In the genomic region with DNA sequence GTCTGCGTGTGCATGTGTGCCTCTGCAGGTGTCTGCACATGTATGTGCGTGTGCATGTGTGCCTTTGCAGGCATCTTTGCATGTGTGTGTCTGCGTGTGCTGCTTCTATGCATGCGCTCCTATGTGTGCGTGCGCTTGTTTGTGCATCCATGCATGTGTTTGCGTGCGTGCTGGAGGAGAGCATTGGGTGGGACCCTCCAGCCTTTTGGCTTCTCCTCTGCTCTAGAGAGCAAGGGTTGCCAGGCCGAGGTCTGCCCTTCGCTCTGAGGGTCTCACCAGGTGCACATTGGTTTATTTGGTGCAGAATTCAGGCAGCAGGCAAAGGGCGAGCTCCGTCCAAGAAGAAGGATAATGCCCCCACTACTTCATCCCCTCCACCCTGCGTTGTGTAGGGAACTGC, we compare ENCODE assay signal across 11 cellular contexts. TPM values are rescaled to one million over a fixed set of nuclear protein-coding genes. Genes with fewer than 3 reads are reported as not detected.
DNase-seq lines count a peak whose midpoint lies in the region; ATAC-seq and TF ChIP-seq lines count a peak whose summit lies in the region.
"Had no signal": no experiment of that assay in that cellular context is flagged by ENCODE, and none has a peak within 500 bp of the region (broad histone marks: within the 10 kb centered on the region; RNA-seq: fewer than 3 reads in every experiment).

No MANE protein-coding gene starts in this region.

- H4K20me1 ChIP-seq in PC-3 (ENCODE audit: low read length): no peaks in the 10 kb centered on the region

- intact Hi-C loops in PC-3 (cut with micrococcal nuclease): no loop called here

- no peaks in the 10 kb centered on the region for H3K36me3 ChIP-seq in CD8-positive, alpha-beta memory T cell (ENCODE audit: insufficient read depth, low read length)
- no peaks in the 10 kb centered on the region; the same call in 1 of the 2 replicates for H3K36me3 ChIP-seq in PC-3 (ENCODE audit: low read depth, low read length)
- H3K36me3 ChIP-seq: transverse colon had no signal

- H3F3A ChIP-seq in PC-3 (ENCODE audit: low read length, unreplicated experiment): no peaks in the 10 kb centered on the region

- H3K4me3 Mint-ChIP-seq in CD8-positive, alpha-beta memory T cell: peak overlapping the region; percentile 86 to 90 (median 88)
- H3K4me3 Mint-ChIP-seq in progenitor cell of endocrine pancreas (ENCODE audit: low read depth): peak overlapping the region; percentile 84

- H3K79me2 ChIP-seq in PC-3 (ENCODE audit: low read length): no peaks in the 10 kb centered on the region

- TF ChIP-seq CTCF in PC-3 (conservative IDR thresholded peaks at IDR 0.05; ENCODE audit: low read depth, low read length) (no peak), epithelial cell of proximal tubule (conservative IDR thresholded peaks at IDR 0.05; ENCODE audit: low read depth, low read length) (no peak), progenitor cell of endocrine pancreas (IDR thresholded peaks at IDR 0.05; ENCODE audit: unreplicated experiment) (no peak)

- no peak overlapping the region for H3K9ac ChIP-seq in PC-3 (ENCODE audit: low read length)

- peaks cover 0 to 3% of the 10 kb centered on the region in 2 donors for H3K27me3 Mint-ChIP-seq in CD8-positive, alpha-beta memory T cell
- peaks cover 32% of the 10 kb centered on the region for H3K27me3 Mint-ChIP-seq in progenitor cell of endocrine pancreas

- H3K9me3 ChIP-seq in CD8-positive, alpha-beta memory T cell (ENCODE audit: low read length): no peaks in the 10 kb centered on the region
- no peaks in the 10 kb centered on the region for H3K9me3 ChIP-seq in PC-3 (ENCODE audit: low read length)

- CTCF ChIA-PET in CD8-positive, alpha-beta memory T cell (lab: Charles Lee): no interaction called here
- CTCF ChIA-PET in PC-3 (lab: Charles Lee): no interaction called here

- BruUV-seq in PC-3 (replicated peaks; lab: Mats Ljungman, UMichigan): no TSS peak

- no peak for DNase-seq in CD8-positive, alpha-beta memory T cell
- DNase-seq in PC-3 (no peak), epithelial cell of proximal tubule (ENCODE audit: low read depth) (no peak), progenitor cell of endocrine pancreas (ENCODE audit: low spot score, unreplicated experiment) (no peak), RPMI8226 (no peak), NCI-H128 (lab: John Stamatoyannopoulos, UW; ENCODE audit: unreplicated experiment) (no peak)
- DNase-seq in stimulated activated CD4-positive, alpha-beta T cell treated with anti-CD3 and anti-CD28 coated beads, Interleukin-12 subunit alpha, Interleukin-12 subunit beta, amount 100 ng/mL, for 4 hours: no peak
- DNase-seq: aorta, T-helper 9 cell, transverse colon had no signal

- H3K9me3 Mint-ChIP-seq in CD8-positive, alpha-beta memory T cell: peaks cover 1 to 7% (median 4%) of the 10 kb centered on the region in 5 donors
- peaks cover 3% of the 10 kb centered on the region for H3K9me3 Mint-ChIP-seq in progenitor cell of endocrine pancreas (ENCODE audit: low read depth)

- peak overlapping the region in 5 of 8 donors; percentile 4 to 92 (median 77) for H3K27ac Mint-ChIP-seq in CD8-positive, alpha-beta memory T cell
- H3K27ac Mint-ChIP-seq in progenitor cell of endocrine pancreas: no peak overlapping the region

- no peak overlapping the region for H2AFZ ChIP-seq in PC-3 (ENCODE audit: low read length)

- peaks cover 4 to 15% (median 6%) of the 10 kb centered on the region in 3 donors for H3K4me1 Mint-ChIP-seq in CD8-positive, alpha-beta memory T cell
- peaks cover 2% of the 10 kb centered on the region for H3K4me1 Mint-ChIP-seq in progenitor cell of endocrine pancreas (ENCODE audit: low read depth)

- peaks cover 2 to 4% (median 4%) of the 10 kb centered on the region in 3 donors for H3K36me3 Mint-ChIP-seq in CD8-positive, alpha-beta memory T cell
- peaks cover 8% of the 10 kb centered on the region for H3K36me3 Mint-ChIP-seq in progenitor cell of endocrine pancreas (ENCODE audit: insufficient read depth)

- H3K4me1 ChIP-seq in CD8-positive, alpha-beta memory T cell (ENCODE audit: insufficient read depth, low read length): peaks cover 10% of the 10 kb centered on the region
- peaks cover 5% of the 10 kb centered on the region; the same call in 1 of the 2 replicates for H3K4me1 ChIP-seq in PC-3 (ENCODE audit: insufficient read depth, low read length)

- POLR2A ChIA-PET in CD8-positive, alpha-beta memory T cell (lab: Charles Lee): no interaction called here
- POLR2A ChIA-PET in PC-3 (lab: Charles Lee; ENCODE audit: unreplicated experiment): no interaction called here

- no peaks in the 10 kb centered on the region for H3K9me2 ChIP-seq in PC-3 (replicated peaks; ENCODE audit: low read length)

- no peak overlapping the region for H3K27ac ChIP-seq in CD8-positive, alpha-beta memory T cell (ENCODE audit: low read depth, low read length)
- no peak overlapping the region for H3K27ac ChIP-seq in PC-3 (ENCODE audit: low read length)

- H3K27me3 ChIP-seq in CD8-positive, alpha-beta memory T cell (ENCODE audit: insufficient read depth, low read length, poor library complexity, severe bottlenecking): no peaks in the 10 kb centered on the region
- no peaks in the 10 kb centered on the region for H3K27me3 ChIP-seq in PC-3 (ENCODE audit: low read length)
- H3K27me3 ChIP-seq: transverse colon had no signal

- ATAC-seq in PC-3 (no peak), HG02981 (IDR thresholded peaks at IDR 0.05; ENCODE audit: unreplicated experiment) (no peak)

- peak overlapping the region; percentile 99 for H3K4me2 ChIP-seq in PC-3 (ENCODE audit: low read length)

- peak overlapping the region; percentile 67 for H3K4me3 ChIP-seq in CD8-positive, alpha-beta memory T cell (ENCODE audit: low read length)
- H3K4me3 ChIP-seq in PC-3 (ENCODE audit: low read length) (peak overlapping the region; percentile 88; the same call in 1 of the 2 replicates), epithelial cell of proximal tubule (ENCODE audit: low read depth, low read length) (peak overlapping the region; percentile 69)

RNA-seq across cellular contexts. Expression of a gene that starts 1.1 kb away (rescaled TPM):
- total RNA-seq in CD8-positive, alpha-beta memory T cell: 1 to 10 TPM; 3.2 to 4.0 TPM
- 4.3 TPM for polyA plus RNA-seq in CD8-positive, alpha-beta memory T cell
- total RNA-seq in PC-3 (2014; rRNA removed) (16.5 and 22.4 TPM in 2 replicates), epithelial cell of proximal tubule (4.1 and 7.8 TPM in 2 replicates), progenitor cell of endocrine pancreas (13.3 and 14.3 TPM in 2 replicates)

RNA-seq across cellular contexts. Expression of a gene that starts 17.0 kb away (rescaled TPM):
- total RNA-seq in CD8-positive, alpha-beta memory T cell: 10 to 100 TPM; 39.0 to 39.9 TPM
- 20.7 TPM for polyA plus RNA-seq in CD8-positive, alpha-beta memory T cell
- 32.9 and 37.4 TPM in 2 replicates for total RNA-seq in PC-3 (2014; rRNA removed)
- 25.4 and 32.4 TPM in 2 replicates for total RNA-seq in epithelial cell of proximal tubule
- 31.8 and 34.2 TPM in 2 replicates for total RNA-seq in progenitor cell of endocrine pancreas

RNA-seq across cellular contexts. Expression of a gene that starts 35.9 kb away (rescaled TPM):
- total RNA-seq in CD8-positive, alpha-beta memory T cell: 1 to 10 TPM; 1.3 to 2.3 TPM
- polyA plus RNA-seq in CD8-positive, alpha-beta memory T cell: 0.79 TPM
- total RNA-seq in PC-3 (2014; rRNA removed): 8.4 and 14.7 TPM in 2 replicates
- 0.69 and 2.0 TPM in 2 replicates for total RNA-seq in epithelial cell of proximal tubule
- total RNA-seq in progenitor cell of endocrine pancreas: 40.4 and 40.6 TPM in 2 replicates

RNA-seq across cellular contexts. Expression of a gene that starts 51.3 kb away (rescaled TPM):
- 10 to 100 TPM; 49.1 to 50.1 TPM for total RNA-seq in CD8-positive, alpha-beta memory T cell
- 41.9 TPM for polyA plus RNA-seq in CD8-positive, alpha-beta memory T cell
- total RNA-seq in PC-3 (2014; rRNA removed) (101 and 110 TPM in 2 replicates), epithelial cell of proximal tubule (81.3 and 94.4 TPM in 2 replicates), progenitor cell of endocrine pancreas (75.8 and 77.6 TPM in 2 replicates)

RNA-seq across cellular contexts. Expression of a gene that starts 52.3 kb away (rescaled TPM):
- 10 to 100 TPM; 79.1 to 83.7 TPM for total RNA-seq in CD8-positive, alpha-beta memory T cell
- polyA plus RNA-seq in CD8-positive, alpha-beta memory T cell: 130 TPM
- total RNA-seq in PC-3 (2014; rRNA removed) (29.6 and 52.5 TPM in 2 replicates), epithelial cell of proximal tubule (46.6 and 64.7 TPM in 2 replicates), progenitor cell of endocrine pancreas (95.6 and 103 TPM in 2 replicates)
